8 cellular contexts compared by ENCODE assay signal in genomic region chr13:23579886-23580706, GRCh38. TPM values are rescaled to one million over a fixed set of nuclear protein-coding genes. Genes with fewer than 3 reads are reported as not detected.
DNase-seq lines count a peak whose midpoint lies in the region; ATAC-seq, FAIRE-seq and TF ChIP-seq lines count a peak whose summit lies in the region.

No MANE protein-coding gene starts in this region.

- no peaks in the 10 kb centered on the region for H3K27me3 ChIP-seq in bronchial epithelial cell (ENCODE audit: control insufficient read depth, insufficient read depth, low read length)

- H3K9me3 Mint-ChIP-seq in mesothelial cell of epicardium, result no peaks in the 10 kb centered on the region

- H3K4me3 Mint-ChIP-seq in mesothelial cell of epicardium, result peak overlapping the region; percentile 73

- no peaks in the 10 kb centered on the region for H3K9me3 ChIP-seq in HEK293 (ENCODE audit: control insufficient read depth, insufficient read depth, low read depth, low read length)

- POLR2A ChIA-PET in HEK293 (lab: Yijun Ruan, JAX), result no interaction called here

- H3K27me3 Mint-ChIP-seq in mesothelial cell of epicardium (ENCODE audit: low read depth), result no peaks in the 10 kb centered on the region

- ATAC-seq in GM18519 (IDR thresholded peaks at IDR 0.05; ENCODE audit: low FRiP score, unreplicated experiment), result no peak

- no peak for FAIRE-seq in bronchial epithelial cell (lab: Jason Lieb, UNC)

- H3K27ac ChIP-seq in HEK293 (ENCODE audit: extremely low read depth, low read depth, low read length), result no peak overlapping the region; the same call in 1 of the 2 replicates

- peaks cover 2% of the 10 kb centered on the region for H3K36me3 Mint-ChIP-seq in mesothelial cell of epicardium

- H3K4me3 ChIP-seq in AG09309 (ENCODE audit: control insufficient read depth, low read depth, low read length), result peak overlapping the region; percentile 66
- peak overlapping the region; percentile 82 for H3K4me3 ChIP-seq in HEK293 (ENCODE audit: low read depth, low read length)
- H3K4me3 ChIP-seq in bronchial epithelial cell (ENCODE audit: low read depth, low read length), result peak overlapping the region; percentile 82

- peak overlapping the region; percentile 7 for H3K27ac Mint-ChIP-seq in mesothelial cell of epicardium

- CTCF ChIA-PET in HEK293 (lab: Yijun Ruan, JAX), result no interaction called here

- H3K4me1 ChIP-seq in HEK293 (ENCODE audit: control insufficient read depth, insufficient read depth, low read length), result no peaks in the 10 kb centered on the region

- no peak for DNase-seq in AG09309 (ENCODE audit: low read depth)
- peak; percentile 36 for DNase-seq in bronchial epithelial cell (ENCODE audit: low read depth)
- no peak for DNase-seq in mesothelial cell of epicardium (ENCODE audit: low spot score in 2 of 2, unreplicated experiment in 2 of 2)
- DNase-seq in C1 segment of cervical spinal cord (lab: John Stamatoyannopoulos, UW), result no peak
- no peak for DNase-seq in NCI-H2107 treated with DMSO at 0.1 percent for 48 hours (lab: John Stamatoyannopoulos, UW; ENCODE audit: unreplicated experiment)
- DNase-seq in T-helper 9 cell, result no peak

- H3K36me3 ChIP-seq in HEK293 (ENCODE audit: control insufficient read depth in 2 of 2, insufficient read depth in 1 of 2, low read length in 2 of 2) (no peaks in the 10 kb centered on the region), bronchial epithelial cell (ENCODE audit: control insufficient read depth, insufficient read depth, low read length) (no peaks in the 10 kb centered on the region)

- TF ChIP-seq CTCF in AG09309 (IDR thresholded peaks at IDR 0.05; ENCODE audit: control insufficient read depth, insufficient read depth, low read depth, low read length, missing control alignments) (no peak), HEK293 (tag by site-specific recombination; IDR thresholded peaks at IDR 0.05) (no peak), bronchial epithelial cell (IDR thresholded peaks at IDR 0.05; ENCODE audit: insufficient read depth, low read length, severe bottlenecking) (no peak), mesothelial cell of epicardium (IDR thresholded peaks at IDR 0.05; ENCODE audit: unreplicated experiment) (no peak)

- peaks cover 30% of the 10 kb centered on the region for H3K4me1 Mint-ChIP-seq in mesothelial cell of epicardium

TF ChIP-seq in HEK293, 187 proteins besides CTCF, POLR2A, EP300 and RAD21:
- TF ChIP-seq SALL2 (tag by site-specific recombination; IDR thresholded peaks at IDR 0.05; ENCODE audit: borderline replicate concordance) (no peak), ZNF404 (tag by site-specific recombination; IDR thresholded peaks at IDR 0.05) (no peak), MYNN (tag by site-specific recombination; IDR thresholded peaks at IDR 0.05; ENCODE audit: borderline replicate concordance) (no peak), GLI2 (tag by site-specific recombination; IDR thresholded peaks at IDR 0.05; ENCODE audit: borderline replicate concordance, low read depth) (no peak), KLF10 (tag by site-specific recombination; IDR thresholded peaks at IDR 0.05) (no peak), ZNF677 (tag by site-specific recombination; IDR thresholded peaks at IDR 0.05) (no peak), ZNF155 (tag by site-specific recombination; IDR thresholded peaks at IDR 0.05) (no peak), ZNF138 (tag by site-specific recombination; IDR thresholded peaks at IDR 0.05; ENCODE audit: borderline replicate concordance) (no peak), ZNF548 (tag by site-specific recombination; IDR thresholded peaks at IDR 0.05) (no peak), ZNF10 (tag by site-specific recombination; IDR thresholded peaks at IDR 0.05) (no peak), ZNF335 (tag by site-specific recombination; conservative IDR thresholded peaks at IDR 0.05) (0 out of 2 replicates have a peak, but pooled peaks have one; percentile 11), ZSCAN16 (tag by site-specific recombination; IDR thresholded peaks at IDR 0.05) (no peak)
- TF ChIP-seq, protein P1, sequence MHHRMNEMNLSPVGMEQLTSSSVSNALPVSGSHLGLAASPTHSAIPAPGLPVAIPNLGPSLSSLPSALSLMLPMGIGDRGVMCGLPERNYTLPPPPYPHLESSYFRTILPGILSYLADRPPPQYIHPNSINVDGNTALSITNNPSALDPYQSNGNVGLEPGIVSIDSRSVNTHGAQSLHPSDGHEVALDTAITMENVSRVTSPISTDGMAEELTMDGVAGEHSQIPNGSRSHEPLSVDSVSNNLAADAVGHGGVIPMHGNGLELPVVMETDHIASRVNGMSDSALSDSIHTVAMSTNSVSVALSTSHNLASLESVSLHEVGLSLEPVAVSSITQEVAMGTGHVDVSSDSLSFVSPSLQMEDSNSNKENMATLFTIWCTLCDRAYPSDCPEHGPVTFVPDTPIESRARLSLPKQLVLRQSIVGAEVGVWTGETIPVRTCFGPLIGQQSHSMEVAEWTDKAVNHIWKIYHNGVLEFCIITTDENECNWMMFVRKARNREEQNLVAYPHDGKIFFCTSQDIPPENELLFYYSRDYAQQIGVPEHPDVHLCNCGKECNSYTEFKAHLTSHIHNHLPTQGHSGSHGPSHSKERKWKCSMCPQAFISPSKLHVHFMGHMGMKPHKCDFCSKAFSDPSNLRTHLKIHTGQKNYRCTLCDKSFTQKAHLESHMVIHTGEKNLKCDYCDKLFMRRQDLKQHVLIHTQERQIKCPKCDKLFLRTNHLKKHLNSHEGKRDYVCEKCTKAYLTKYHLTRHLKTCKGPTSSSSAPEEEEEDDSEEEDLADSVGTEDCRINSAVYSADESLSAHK (tag by site-specific recombination; IDR thresholded peaks at IDR 0.05), result peak; percentile 60
TF ChIP-seq in HEK293: peak in this region for 2.

RNA-seq across cellular contexts. Expression of gene TNFRSF19, which starts 9.9 kb away (rescaled TPM):
- 1.3 and 3.2 TPM in 2 replicates for total RNA-seq in bronchial epithelial cell
- 38.3 to 43.5 TPM (median 40.3 TPM) in 3 replicates for total RNA-seq in mesothelial cell of epicardium
